In genomic region chr12:56299853-56300643, GRCh38 we compare ENCODE assay signal across 1 cellular context.
TF ChIP-seq lines count a peak whose summit lies in the region.

TSS of gene CS (minus strand) at chr12:56300330. CDS start at chr12:56300201, 129 bp downstream.

TF ChIP-seq in K562, 482 proteins besides CTCF, POLR2A, EP300 and RAD21 (continued from another document and continues in another):
- no peak for TF ChIP-seq ZNF778 (CRISPR knock-in tag; IDR thresholded peaks at IDR 0.05)
- peak in 2 of 3 experiments; percentile 11 to 41 for TF ChIP-seq YY1 (IDR thresholded peaks at IDR 0.05; ENCODE audit: borderline replicate concordance in 1 of 3, control insufficient read depth in 1 of 3, extremely low read depth in 1 of 3, insufficient read depth in 3 of 3, insufficient read length in 1 of 3, insufficient replicate concordance in 2 of 3, low read depth in 1 of 3, low read length in 2 of 3)
- TF ChIP-seq ZNF140 (CRISPR knock-in tag; IDR thresholded peaks at IDR 0.05): no peak
- TF ChIP-seq, protein P1, sequence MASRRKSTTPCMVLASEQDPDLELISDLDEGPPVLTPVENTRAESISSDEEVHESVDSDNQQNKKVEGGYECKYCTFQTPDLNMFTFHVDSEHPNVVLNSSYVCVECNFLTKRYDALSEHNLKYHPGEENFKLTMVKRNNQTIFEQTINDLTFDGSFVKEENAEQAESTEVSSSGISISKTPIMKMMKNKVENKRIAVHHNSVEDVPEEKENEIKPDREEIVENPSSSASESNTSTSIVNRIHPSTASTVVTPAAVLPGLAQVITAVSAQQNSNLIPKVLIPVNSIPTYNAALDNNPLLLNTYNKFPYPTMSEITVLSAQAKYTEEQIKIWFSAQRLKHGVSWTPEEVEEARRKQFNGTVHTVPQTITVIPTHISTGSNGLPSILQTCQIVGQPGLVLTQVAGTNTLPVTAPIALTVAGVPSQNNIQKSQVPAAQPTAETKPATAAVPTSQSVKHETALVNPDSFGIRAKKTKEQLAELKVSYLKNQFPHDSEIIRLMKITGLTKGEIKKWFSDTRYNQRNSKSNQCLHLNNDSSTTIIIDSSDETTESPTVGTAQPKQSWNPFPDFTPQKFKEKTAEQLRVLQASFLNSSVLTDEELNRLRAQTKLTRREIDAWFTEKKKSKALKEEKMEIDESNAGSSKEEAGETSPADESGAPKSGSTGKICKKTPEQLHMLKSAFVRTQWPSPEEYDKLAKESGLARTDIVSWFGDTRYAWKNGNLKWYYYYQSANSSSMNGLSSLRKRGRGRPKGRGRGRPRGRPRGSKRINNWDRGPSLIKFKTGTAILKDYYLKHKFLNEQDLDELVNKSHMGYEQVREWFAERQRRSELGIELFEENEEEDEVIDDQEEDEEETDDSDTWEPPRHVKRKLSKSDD (conservative IDR thresholded peaks at IDR 0.05; ENCODE audit: low read length): no peak
- TF ChIP-seq HLTF (IDR thresholded peaks at IDR 0.05): no peak
- TF ChIP-seq HIVEP1 (CRISPR knock-in tag; IDR thresholded peaks at IDR 0.05): no peak
- TF ChIP-seq ZEB2 (IDR thresholded peaks at IDR 0.05): 0 out of 2 replicates have a peak, but pooled peaks have one; percentile 15
- no peak for TF ChIP-seq ZNF324 (CRISPR knock-in tag; IDR thresholded peaks at IDR 0.05)
- peak; percentile 89; the same call in 1 of the 2 replicates for TF ChIP-seq CBFB (CRISPR knock-in tag; IDR thresholded peaks at IDR 0.05)
- TF ChIP-seq ZKSCAN3 (CRISPR knock-in tag; IDR thresholded peaks at IDR 0.05): no peak
- TF ChIP-seq MCM2 (IDR thresholded peaks at IDR 0.05; ENCODE audit: low read depth): no peak
- TF ChIP-seq CEBPZ (IDR thresholded peaks at IDR 0.05; ENCODE audit: borderline replicate concordance, low read depth, low read length): no peak
- TF ChIP-seq, protein P2, sequence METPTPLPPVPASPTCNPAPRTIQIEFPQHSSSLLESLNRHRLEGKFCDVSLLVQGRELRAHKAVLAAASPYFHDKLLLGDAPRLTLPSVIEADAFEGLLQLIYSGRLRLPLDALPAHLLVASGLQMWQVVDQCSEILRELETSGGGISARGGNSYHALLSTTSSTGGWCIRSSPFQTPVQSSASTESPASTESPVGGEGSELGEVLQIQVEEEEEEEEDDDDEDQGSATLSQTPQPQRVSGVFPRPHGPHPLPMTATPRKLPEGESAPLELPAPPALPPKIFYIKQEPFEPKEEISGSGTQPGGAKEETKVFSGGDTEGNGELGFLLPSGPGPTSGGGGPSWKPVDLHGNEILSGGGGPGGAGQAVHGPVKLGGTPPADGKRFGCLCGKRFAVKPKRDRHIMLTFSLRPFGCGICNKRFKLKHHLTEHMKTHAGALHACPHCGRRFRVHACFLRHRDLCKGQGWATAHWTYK (CRISPR knock-in tag; IDR thresholded peaks at IDR 0.05): no peak
- no peak for TF ChIP-seq NFATC3 (IDR thresholded peaks at IDR 0.05)
- TF ChIP-seq ZNF408 (CRISPR knock-in tag; IDR thresholded peaks at IDR 0.05; ENCODE audit: low read depth): no peak
- TF ChIP-seq, protein P3, sequence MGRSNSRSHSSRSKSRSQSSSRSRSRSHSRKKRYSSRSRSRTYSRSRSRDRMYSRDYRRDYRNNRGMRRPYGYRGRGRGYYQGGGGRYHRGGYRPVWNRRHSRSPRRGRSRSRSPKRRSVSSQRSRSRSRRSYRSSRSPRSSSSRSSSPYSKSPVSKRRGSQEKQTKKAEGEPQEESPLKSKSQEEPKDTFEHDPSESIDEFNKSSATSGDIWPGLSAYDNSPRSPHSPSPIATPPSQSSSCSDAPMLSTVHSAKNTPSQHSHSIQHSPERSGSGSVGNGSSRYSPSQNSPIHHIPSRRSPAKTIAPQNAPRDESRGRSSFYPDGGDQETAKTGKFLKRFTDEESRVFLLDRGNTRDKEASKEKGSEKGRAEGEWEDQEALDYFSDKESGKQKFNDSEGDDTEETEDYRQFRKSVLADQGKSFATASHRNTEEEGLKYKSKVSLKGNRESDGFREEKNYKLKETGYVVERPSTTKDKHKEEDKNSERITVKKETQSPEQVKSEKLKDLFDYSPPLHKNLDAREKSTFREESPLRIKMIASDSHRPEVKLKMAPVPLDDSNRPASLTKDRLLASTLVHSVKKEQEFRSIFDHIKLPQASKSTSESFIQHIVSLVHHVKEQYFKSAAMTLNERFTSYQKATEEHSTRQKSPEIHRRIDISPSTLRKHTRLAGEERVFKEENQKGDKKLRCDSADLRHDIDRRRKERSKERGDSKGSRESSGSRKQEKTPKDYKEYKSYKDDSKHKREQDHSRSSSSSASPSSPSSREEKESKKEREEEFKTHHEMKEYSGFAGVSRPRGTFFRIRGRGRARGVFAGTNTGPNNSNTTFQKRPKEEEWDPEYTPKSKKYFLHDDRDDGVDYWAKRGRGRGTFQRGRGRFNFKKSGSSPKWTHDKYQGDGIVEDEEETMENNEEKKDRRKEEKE (IDR thresholded peaks at IDR 0.05; ENCODE audit: borderline replicate concordance in 1 of 2, control insufficient read depth in 1 of 2, low read depth in 2 of 2, low read length in 1 of 2): no peak
- TF ChIP-seq, protein P4, sequence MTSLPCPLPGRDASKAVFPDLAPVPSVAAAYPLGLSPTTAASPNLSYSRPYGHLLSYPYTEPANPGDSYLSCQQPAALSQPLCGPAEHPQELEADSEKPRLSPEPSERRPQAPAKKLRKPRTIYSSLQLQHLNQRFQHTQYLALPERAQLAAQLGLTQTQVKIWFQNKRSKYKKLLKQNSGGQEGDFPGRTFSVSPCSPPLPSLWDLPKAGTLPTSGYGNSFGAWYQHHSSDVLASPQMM (CRISPR knock-in tag; IDR thresholded peaks at IDR 0.05): no peak
- peak in 1 of 2 experiments; percentile 22; a peak in 2 of 4 replicates for TF ChIP-seq FOXK2 (conservative IDR thresholded peaks at IDR 0.05 in 1 of 2, IDR thresholded peaks at IDR 0.05 in 1 of 2; ENCODE audit: low read depth in 2 of 2)
- no peak for TF ChIP-seq U2AF1 (optimal IDR thresholded peaks at IDR 0.05; ENCODE audit: low read depth, low read length)
- peak; percentile 57 for TF ChIP-seq CCNT2 (IDR thresholded peaks at IDR 0.05; ENCODE audit: borderline replicate concordance, extremely low read depth, insufficient read length, low read depth, low read length)
- no peak for TF ChIP-seq NFE2L1 (tag; IDR thresholded peaks at IDR 0.05; ENCODE audit: borderline replicate concordance, low read depth)
- TF ChIP-seq ESRRA (IDR thresholded peaks at IDR 0.05; ENCODE audit: borderline replicate concordance, low read depth): peak; percentile 99; the same call in 1 of the 2 replicates
- TF ChIP-seq RUNX1 (IDR thresholded peaks at IDR 0.05; ENCODE audit: low read depth): 0 out of 2 replicates have a peak, but pooled peaks have one; percentile 66
- no peak for TF ChIP-seq PPARD (CRISPR knock-in tag; IDR thresholded peaks at IDR 0.05)
- TF ChIP-seq, protein P5, sequence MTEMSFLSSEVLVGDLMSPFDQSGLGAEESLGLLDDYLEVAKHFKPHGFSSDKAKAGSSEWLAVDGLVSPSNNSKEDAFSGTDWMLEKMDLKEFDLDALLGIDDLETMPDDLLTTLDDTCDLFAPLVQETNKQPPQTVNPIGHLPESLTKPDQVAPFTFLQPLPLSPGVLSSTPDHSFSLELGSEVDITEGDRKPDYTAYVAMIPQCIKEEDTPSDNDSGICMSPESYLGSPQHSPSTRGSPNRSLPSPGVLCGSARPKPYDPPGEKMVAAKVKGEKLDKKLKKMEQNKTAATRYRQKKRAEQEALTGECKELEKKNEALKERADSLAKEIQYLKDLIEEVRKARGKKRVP (CRISPR knock-in tag; IDR thresholded peaks at IDR 0.05): no peak
- TF ChIP-seq ZNF507 (tag; conservative IDR thresholded peaks at IDR 0.05): no peak
- TF ChIP-seq, protein P6, sequence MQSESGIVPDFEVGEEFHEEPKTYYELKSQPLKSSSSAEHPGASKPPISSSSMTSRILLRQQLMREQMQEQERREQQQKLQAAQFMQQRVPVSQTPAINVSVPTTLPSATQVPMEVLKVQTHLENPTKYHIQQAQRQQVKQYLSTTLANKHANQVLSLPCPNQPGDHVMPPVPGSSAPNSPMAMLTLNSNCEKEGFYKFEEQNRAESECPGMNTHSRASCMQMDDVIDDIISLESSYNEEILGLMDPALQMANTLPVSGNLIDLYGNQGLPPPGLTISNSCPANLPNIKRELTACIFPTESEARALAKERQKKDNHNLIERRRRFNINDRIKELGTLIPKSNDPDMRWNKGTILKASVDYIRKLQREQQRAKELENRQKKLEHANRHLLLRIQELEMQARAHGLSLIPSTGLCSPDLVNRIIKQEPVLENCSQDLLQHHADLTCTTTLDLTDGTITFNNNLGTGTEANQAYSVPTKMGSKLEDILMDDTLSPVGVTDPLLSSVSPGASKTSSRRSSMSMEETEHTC (IDR thresholded peaks at IDR 0.05): no peak
- no peak for TF ChIP-seq ZNF445 (CRISPR knock-in tag; IDR thresholded peaks at IDR 0.05; ENCODE audit: low read depth)
- TF ChIP-seq BRCA1 (IDR thresholded peaks at IDR 0.05): no peak
- no peak for TF ChIP-seq BRCA1 (CRISPR knock-in tag; IDR thresholded peaks at IDR 0.05)
- TF ChIP-seq ZBTB2 (IDR thresholded peaks at IDR 0.05): no peak; the same call in 1 of the 2 replicates
- TF ChIP-seq ZC3H8 (IDR thresholded peaks at IDR 0.05): no peak
